In genomic region chr18:13112982-13113381, GRCh38 we compare ENCODE assay signal across 1 cellular context.
TF ChIP-seq lines count a peak whose summit lies in the region.

No MANE protein-coding gene starts in this region.

TF ChIP-seq in HepG2, 621 proteins besides CTCF, POLR2A, EP300 and RAD21 (continued from another document and continues in another):
- TF ChIP-seq NFAT5 (CRISPR knock-in tag; IDR thresholded peaks at IDR 0.05) (no peak), PBX2 (CRISPR knock-in tag; IDR thresholded peaks at IDR 0.05) (no peak), FOXK1 (CRISPR knock-in tag; IDR thresholded peaks at IDR 0.05; ENCODE audit: borderline replicate concordance, low read depth) (no peak), HDAC1 (CRISPR knock-in tag; IDR thresholded peaks at IDR 0.05) (no peak), ISL2 (CRISPR knock-in tag; IDR thresholded peaks at IDR 0.05) (no peak), FOXM1 (CRISPR knock-in tag; IDR thresholded peaks at IDR 0.05) (no peak), ZBTB4 (CRISPR knock-in tag; IDR thresholded peaks at IDR 0.05; ENCODE audit: borderline replicate concordance) (peak; percentile 47; the same call in 1 of the 2 replicates), PLSCR1 (CRISPR knock-in tag; IDR thresholded peaks at IDR 0.05; ENCODE audit: borderline replicate concordance) (no peak), ZNF646 (CRISPR knock-in tag; IDR thresholded peaks at IDR 0.05) (peak; percentile 91), RBAK (CRISPR knock-in tag; IDR thresholded peaks at IDR 0.05) (no peak), MZF1 (CRISPR knock-in tag; IDR thresholded peaks at IDR 0.05; ENCODE audit: borderline replicate concordance) (no peak), HNRNPUL1 (IDR thresholded peaks at IDR 0.05; ENCODE audit: low read depth, low read length) (no peak), ZBTB49 (CRISPR knock-in tag; IDR thresholded peaks at IDR 0.05; ENCODE audit: borderline replicate concordance) (no peak), MED13 (CRISPR knock-in tag; IDR thresholded peaks at IDR 0.05) (no peak), NR3C1 (CRISPR knock-in tag; IDR thresholded peaks at IDR 0.05) (no peak), RCOR2 (CRISPR knock-in tag; IDR thresholded peaks at IDR 0.05) (no peak), ZNF891 (CRISPR knock-in tag; IDR thresholded peaks at IDR 0.05) (no peak), GABPB1 (CRISPR knock-in tag; IDR thresholded peaks at IDR 0.05) (no peak), TRIM22 (IDR thresholded peaks at IDR 0.05) (no peak), SKIL (CRISPR knock-in tag; IDR thresholded peaks at IDR 0.05; ENCODE audit: borderline replicate concordance) (no peak), RBM39 (IDR thresholded peaks at IDR 0.05; ENCODE audit: low read depth, low read length, poor library complexity, severe bottlenecking) (no peak), ZNF879 (CRISPR knock-in tag; IDR thresholded peaks at IDR 0.05) (no peak), SIX4 (CRISPR knock-in tag; IDR thresholded peaks at IDR 0.05) (no peak), ZNF468 (CRISPR knock-in tag; IDR thresholded peaks at IDR 0.05) (no peak), ZBTB38 (CRISPR knock-in tag; IDR thresholded peaks at IDR 0.05) (peak; percentile 90), CEBPZ (IDR thresholded peaks at IDR 0.05; ENCODE audit: low read length) (no peak)
